ENCODE assay signal across 20 cellular contexts in genomic region chr10:77592510-77592909, GRCh38. TPM values are rescaled to one million over a fixed set of nuclear protein-coding genes. Genes with fewer than 3 reads are reported as not detected.
DNase-seq lines count a peak whose midpoint lies in the region; ATAC-seq, FAIRE-seq and TF ChIP-seq lines count a peak whose summit lies in the region.
"Had no signal": no experiment of that assay in that cellular context is flagged by ENCODE, and none has a peak within 500 bp of the region (broad histone marks: within the 10 kb centered on the region; RNA-seq: fewer than 3 reads in every experiment).

No MANE protein-coding gene starts in this region.

- H3K36me3 Mint-ChIP-seq in activated CD8-positive, alpha-beta T cell treated with anti-CD3 and anti-CD28 coated beads for 36 hours (ENCODE audit: low read depth): no peaks in the 10 kb centered on the region
- H3K36me3 Mint-ChIP-seq: WTC11 had no signal

- POLR2A ChIA-PET in SK-N-SH (lab: Yijun Ruan, JAX): no interaction called here
- POLR2A ChIA-PET in activated CD8-positive, alpha-beta T cell treated with anti-CD3 and anti-CD28 coated beads for 36 hours (lab: Charles Lee): no interaction called here

- peaks cover 13% of the 10 kb centered on the region for H3F3A ChIP-seq in SK-N-SH (replicated peaks; ENCODE audit: insufficient read depth)

- no peak overlapping the region for H3K27ac Mint-ChIP-seq in activated CD8-positive, alpha-beta T cell treated with anti-CD3 and anti-CD28 coated beads for 36 hours
- H3K27ac Mint-ChIP-seq: CD4-positive, alpha-beta T cell; T-helper 2 cell treated with Interferon-gamma antibody and Interleukin-4, amounts not matched to agents 5 μg/mL and 100 μg/mL, for 36 hours; WTC11 had no signal

- H3K27me3 ChIP-seq in BLaER1 treated with 17β-estradiol and CSF1 and Interleukin-3, amounts not matched to agents 10 nM and 100 nM: no peaks in the 10 kb centered on the region
- H3K27me3 ChIP-seq in SK-N-SH (ENCODE audit: insufficient read depth) (no peaks in the 10 kb centered on the region), esophagus muscularis mucosa (no peaks in the 10 kb centered on the region), sigmoid colon (no peaks in the 10 kb centered on the region)
- H3K27me3 ChIP-seq: neutrophil had no signal

- DNase-seq in SK-N-SH (no peak), esophagus muscularis mucosa (ENCODE audit: extremely low spot score) (no peak), sigmoid colon (peak; percentile 46), SIG-M5 (lab: John Stamatoyannopoulos, UW) (no peak), sciatic nerve (ENCODE audit: low spot score) (no peak), frontal cortex (ENCODE audit: low spot score in 2 of 2) (no peak)
- no peak for DNase-seq in activated CD8-positive, alpha-beta T cell treated with anti-CD3 and anti-CD28 coated beads for 36 hours
- DNase-seq: activated CD4-positive, alpha-beta T cell treated with anti-CD3 and anti-CD28 coated beads, Interleukin-2, amount 50 U/mL, for 4 hours; activated T-cell treated with anti-CD3 and anti-CD28 coated beads for 4 hours; CD4-positive, alpha-beta T cell; central memory CD4-positive, alpha-beta T cell; DMS153; effector CD4-positive, alpha-beta T cell; GF-D8; NCI-H69 had no signal

- H2AFZ ChIP-seq in SK-N-SH (ENCODE audit: low read depth): no peak overlapping the region

- no peak overlapping the region for H3K27ac ChIP-seq in BLaER1 treated with 17β-estradiol and CSF1 and Interleukin-3, amounts not matched to agents 10 nM and 100 nM
- H3K27ac ChIP-seq in SK-N-SH (ENCODE audit: low read depth in 2 of 2, low read length in 1 of 2) (peak overlapping the region in 1 of 2 experiments; percentile 84; a peak in 2 of 4 replicates), esophagus muscularis mucosa (replicated peaks in 1 of 4) (peak overlapping the region; percentile 84 to 91 (median 86)), sigmoid colon (peak overlapping the region; percentile 86 to 90 (median 87))
- H3K27ac ChIP-seq: neutrophil had no signal

- ATAC-seq in sciatic nerve: no peak
- ATAC-seq in activated CD8-positive, alpha-beta T cell treated with anti-CD3 and anti-CD28 coated beads for 36 hours: no peak
- ATAC-seq: WTC11 had no signal

- FAIRE-seq in frontal cortex (lab: Jason Lieb, UNC): no peak

- H3K4me2 ChIP-seq in BLaER1 treated with 17β-estradiol and CSF1 and Interleukin-3, amounts not matched to agents 10 nM and 100 nM: peak overlapping the region in 7 of 11 experiments; percentile 11 to 77 (median 73); a peak in 7 of 22 replicates
- H3K4me2 ChIP-seq in SK-N-SH: 0 out of 2 replicates have a peak overlapping the region, but pooled peaks have one; percentile 28

- WGBS in SK-N-SH (ENCODE audit: low lambda C conversion rate): 100% methylated on average over 2 of the region's 4 CpGs
- WGBS in esophagus muscularis mucosa: 81% methylated on average over 4 of the region's 4 CpGs
- 90 to 91% methylated on average over 4 of the region's 4 CpGs for WGBS in sigmoid colon, 2 donors

- TF ChIP-seq EP300 in SK-N-SH (IDR thresholded peaks at IDR 0.05; ENCODE audit: borderline replicate concordance in 1 of 2, low read depth in 1 of 2, low read length in 1 of 2) (no peak), esophagus muscularis mucosa (IDR thresholded peaks at IDR 0.05) (no peak), sigmoid colon (IDR thresholded peaks at IDR 0.05) (no peak)

- TF ChIP-seq RAD21 in SK-N-SH (IDR thresholded peaks at IDR 0.05; ENCODE audit: low read length): no peak

- peaks cover 0 to 65% (median 0%) of the 10 kb centered on the region in 11 experiments; a peak in 2 of 22 replicates for H4K20me1 ChIP-seq in BLaER1 treated with 17β-estradiol and CSF1 and Interleukin-3, amounts not matched to agents 10 nM and 100 nM
- no peaks in the 10 kb centered on the region for H4K20me1 ChIP-seq in SK-N-SH (ENCODE audit: insufficient read depth)

- H3K36me3 ChIP-seq in BLaER1 treated with 17β-estradiol and CSF1 and Interleukin-3, amounts not matched to agents 10 nM and 100 nM: peaks cover 0 to 7% (median 0%) of the 10 kb centered on the region in 11 experiments; a peak in 1 of 22 replicates
- H3K36me3 ChIP-seq in SK-N-SH (replicated peaks in 1 of 2; ENCODE audit: control insufficient read depth in 1 of 2, insufficient read depth in 2 of 2, low read length in 1 of 2) (peaks cover 0 to 6% of the 10 kb centered on the region in 2 experiments), esophagus muscularis mucosa (no peaks in the 10 kb centered on the region), sigmoid colon (no peaks in the 10 kb centered on the region)
- H3K36me3 ChIP-seq: neutrophil had no signal

- H3K9me2 ChIP-seq in SK-N-SH: no peaks in the 10 kb centered on the region

- H3K9me3 Mint-ChIP-seq in activated CD8-positive, alpha-beta T cell treated with anti-CD3 and anti-CD28 coated beads for 36 hours: no peaks in the 10 kb centered on the region
- H3K9me3 Mint-ChIP-seq: CD4-positive, alpha-beta T cell; T-helper 2 cell treated with Interferon-gamma antibody and Interleukin-4, amounts not matched to agents 5 μg/mL and 100 μg/mL, for 36 hours had no signal

- no peak overlapping the region for H3K4me3 ChIP-seq in BLaER1 treated with 17β-estradiol and CSF1 and Interleukin-3, amounts not matched to agents 10 nM and 100 nM
- H3K4me3 ChIP-seq in SK-N-SH (ENCODE audit: low read depth in 2 of 2, low read length in 1 of 2) (no peak overlapping the region), esophagus muscularis mucosa (no peak overlapping the region), sigmoid colon (no peak overlapping the region)

- H3K4me1 Mint-ChIP-seq in activated CD8-positive, alpha-beta T cell treated with anti-CD3 and anti-CD28 coated beads for 36 hours (ENCODE audit: low read depth): no peaks in the 10 kb centered on the region

- peaks cover 22 to 37% (median 27%) of the 10 kb centered on the region in 10 experiments for H3K4me1 ChIP-seq in BLaER1 treated with 17β-estradiol and CSF1 and Interleukin-3, amounts not matched to agents 10 nM and 100 nM
- H3K4me1 ChIP-seq in SK-N-SH (ENCODE audit: control insufficient read depth in 1 of 2, insufficient read depth in 2 of 2, low read depth in 1 of 2, low read length in 1 of 2) (peaks cover 8 to 20% of the 10 kb centered on the region in 2 experiments; a peak in 2 of 4 replicates), esophagus muscularis mucosa (peaks cover 0 to 82% (median 64%) of the 10 kb centered on the region in 4 donors), sigmoid colon (peaks cover 0 to 89% (median 68%) of the 10 kb centered on the region in 4 donors)

- no peak overlapping the region for H3K4me3 Mint-ChIP-seq in activated CD8-positive, alpha-beta T cell treated with anti-CD3 and anti-CD28 coated beads for 36 hours
- H3K4me3 Mint-ChIP-seq: CD4-positive, alpha-beta T cell; T-helper 2 cell treated with Interferon-gamma antibody and Interleukin-4, amounts not matched to agents 5 μg/mL and 100 μg/mL, for 36 hours; WTC11 had no signal

- TF ChIP-seq CTCF in SK-N-SH (IDR thresholded peaks at IDR 0.05): no peak
- TF ChIP-seq CTCF in esophagus muscularis mucosa (IDR thresholded peaks at IDR 0.05): no peak
- TF ChIP-seq CTCF in sigmoid colon (IDR thresholded peaks at IDR 0.05): no peak
- no peak for TF ChIP-seq CTCF in activated CD8-positive, alpha-beta T cell treated with anti-CD3 and anti-CD28 coated beads for 36 hours (IDR thresholded peaks at IDR 0.05)

- H3K9ac ChIP-seq in BLaER1 treated with 17β-estradiol and CSF1 and Interleukin-3, amounts not matched to agents 10 nM and 100 nM: no peak overlapping the region
- no peak overlapping the region; the same call in 1 of the 2 replicates for H3K9ac ChIP-seq in SK-N-SH

- no peaks in the 10 kb centered on the region for H3K27me3 Mint-ChIP-seq in activated CD8-positive, alpha-beta T cell treated with anti-CD3 and anti-CD28 coated beads for 36 hours
- H3K27me3 Mint-ChIP-seq: CD4-positive, alpha-beta T cell had no signal

- CTCF ChIA-PET in SK-N-SH (lab: Yijun Ruan, JAX): no interaction called here
- CTCF ChIA-PET in activated CD8-positive, alpha-beta T cell treated with anti-CD3 and anti-CD28 coated beads for 36 hours (lab: Charles Lee): no interaction called here

- TF ChIP-seq POLR2A in esophagus muscularis mucosa (IDR thresholded peaks at IDR 0.05; ENCODE audit: low read depth): no peak
- no peak for TF ChIP-seq POLR2A in sigmoid colon (IDR thresholded peaks at IDR 0.05)

- intact Hi-C loops in esophagus muscularis mucosa (cut with DNase I) (no loop called here), sigmoid colon (cut with DNase I) (loop anchor here (5.0 kb wide), 2 partner anchors 40 to 415 kb away; no protein-coding TSS in a partner anchor), sciatic nerve (cut with DNase I) (no loop called here)
- intact Hi-C loops in activated CD8-positive, alpha-beta T cell treated with anti-CD3 and anti-CD28 coated beads for 36 hours (cut with micrococcal nuclease): no loop called here

- peaks cover 0 to 14% (median under 1%) of the 10 kb centered on the region in 11 experiments; a peak in 5 of 22 replicates for H3K9me3 ChIP-seq in BLaER1 treated with 17β-estradiol and CSF1 and Interleukin-3, amounts not matched to agents 10 nM and 100 nM (replicated peaks in 1 of 11)
- H3K9me3 ChIP-seq in SK-N-SH (no peaks in the 10 kb centered on the region), esophagus muscularis mucosa (no peaks in the 10 kb centered on the region), sigmoid colon (no peaks in the 10 kb centered on the region)
- H3K9me3 ChIP-seq: neutrophil had no signal

- peaks cover 18% of the 10 kb centered on the region; the same call in 1 of the 2 replicates for H3K79me2 ChIP-seq in SK-N-SH (ENCODE audit: insufficient read depth)

TF ChIP-seq in SK-N-SH, 30 proteins besides CTCF, POLR2A, EP300 and RAD21:
- TF ChIP-seq GABPA (IDR thresholded peaks at IDR 0.05; ENCODE audit: low read depth) (no peak), CHD2 (IDR thresholded peaks at IDR 0.05; ENCODE audit: low read length, partially characterized antibody) (no peak)

RNA-seq across cellular contexts. Expression of gene KCNMA1, which starts 45.1 kb away (rescaled TPM):
- polyA plus RNA-seq in SK-N-SH (2012; rRNA removed) (81.2 and 107 TPM in 2 replicates), sigmoid colon (10 to 100 TPM; 15.3 to 25.3 (median 16.8) TPM)
- polyA plus RNA-seq in SK-N-SH (2012; cell fraction: cytosol; rRNA removed): 59.4 and 73.4 TPM in 2 replicates
- 144 and 177 TPM in 2 replicates for polyA plus RNA-seq in SK-N-SH (2012; cell fraction: nucleus; rRNA removed)
- total RNA-seq in esophagus muscularis mucosa (100 to 1,000 TPM; 146 to 300 (median 265) TPM), sigmoid colon (100 to 1,000 TPM; 256 to 427 (median 312) TPM), sciatic nerve (10.7 TPM), frontal cortex (27.3 TPM)
- under 1 TPM in 1 of 2 experiments, not detected in 1; 0.18 TPM for total RNA-seq in activated CD8-positive, alpha-beta T cell treated with anti-CD3 and anti-CD28 coated beads for 36 hours
- total RNA-seq: CD4-positive, alpha-beta T cell; SK-MEL-5 had no signal

Comparison
In these comparisons a context has a peak if more than half of its experiments do, and no peak if none do; other contexts are left out.
1. H3K27ac ChIP-seq: peak in esophagus muscularis mucosa (4 of 4) and sigmoid colon (4 of 4); none in BLaER1 treated with 17β-estradiol and CSF1 and Interleukin-3, amounts not matched to agents 10 nM and 100 nM (0 of 11).